Comparison of ENCODE assay signal across 10 cellular contexts in genomic region chr9:131675437-131676022, GRCh38.
DNase-seq lines count a peak whose midpoint lies in the region; ATAC-seq and TF ChIP-seq lines count a peak whose summit lies in the region.
"Had no signal": no experiment of that assay in that cellular context is flagged by ENCODE, and none has a peak within 500 bp of the region (broad histone marks: within the 10 kb centered on the region; RNA-seq: fewer than 3 reads in every experiment).

No MANE protein-coding gene starts in this region.

- intact Hi-C loops in left ventricle myocardium superior (cut with micrococcal nuclease) (loop anchor here (10.0 kb wide), 1 partner anchor 59 kb away; no protein-coding TSS in a partner anchor), aorta (cut with DNase I) (loop anchor here (5.0 kb wide), 5 partner anchors 33 to 68 kb away; no protein-coding TSS in a partner anchor)

- H3K27ac ChIP-seq in right atrium auricular region, result peak overlapping the region; percentile 90 to 93
- peak overlapping the region; percentile 66 for H3K27ac ChIP-seq in angular gyrus (ENCODE audit: low read depth, low read length)
- peak overlapping the region; percentile 80 to 89 for H3K27ac ChIP-seq in mucosa of rectum (ENCODE audit: low read depth in 2 of 2, low read length in 2 of 2)
- peak overlapping the region; percentile 76 to 96 for H3K27ac ChIP-seq in aorta (ENCODE audit: low read depth in 1 of 2, low read length in 2 of 2)

- H3K36me3 ChIP-seq in right atrium auricular region (no peaks in the 10 kb centered on the region), mucosa of rectum (ENCODE audit: control insufficient read depth in 2 of 2, insufficient read depth in 2 of 2, low read length in 2 of 2) (no peaks in the 10 kb centered on the region), aorta (ENCODE audit: control insufficient read depth in 1 of 2, insufficient read depth in 2 of 2, low read length in 1 of 2) (no peaks in the 10 kb centered on the region), BE2C (no peaks in the 10 kb centered on the region; the same call in 1 of the 2 replicates)

- WGBS in aorta, 2 donors, result 55 to 59% methylated on average over 6 of the region's 6 CpGs

- H3K9me3 ChIP-seq in right atrium auricular region, result no peaks in the 10 kb centered on the region
- no peaks in the 10 kb centered on the region for H3K9me3 ChIP-seq in mucosa of rectum (ENCODE audit: control insufficient read depth in 2 of 2, low read length in 2 of 2)
- H3K9me3 ChIP-seq in aorta (ENCODE audit: control insufficient read depth, low read length), result no peaks in the 10 kb centered on the region
- no peaks in the 10 kb centered on the region for H3K9me3 ChIP-seq in BE2C

- DNase-seq in right atrium auricular region (ENCODE audit: low spot score) (peak; percentile 46), left ventricle myocardium superior (no peak), aorta (no peak), BE2C (no peak)
- DNase-seq: NCI-H146, retina had no signal

- TF ChIP-seq CTCF in right atrium auricular region (IDR thresholded peaks at IDR 0.05) (no peak), BE2C (IDR thresholded peaks at IDR 0.05; ENCODE audit: low read depth, low read length) (no peak)

- no peaks in the 10 kb centered on the region for H3K27me3 ChIP-seq in right atrium auricular region
- H3K27me3 ChIP-seq in mucosa of rectum (ENCODE audit: control insufficient read depth in 2 of 2, insufficient read depth in 2 of 2, low read length in 2 of 2), result no peaks in the 10 kb centered on the region
- no peaks in the 10 kb centered on the region for H3K27me3 ChIP-seq in aorta (ENCODE audit: control insufficient read depth in 1 of 2, insufficient read depth in 2 of 2, low read length in 1 of 2)
- no peaks in the 10 kb centered on the region for H3K27me3 ChIP-seq in BE2C

- H3K4me3 ChIP-seq in right atrium auricular region (no peak overlapping the region), mucosa of rectum (ENCODE audit: low read length in 2 of 2) (peak overlapping the region in 1 of 2 donors; percentile 65), aorta (ENCODE audit: low read length in 2 of 2) (no peak overlapping the region), BE2C (ENCODE audit: low read depth, low read length) (no peak overlapping the region)

- H3K9ac ChIP-seq in mucosa of rectum (ENCODE audit: low read depth in 1 of 2, low read length in 2 of 2), result peak overlapping the region in 1 of 2 donors; percentile 61

- ATAC-seq in left ventricle myocardium superior, result no peak
- ATAC-seq in aorta (ENCODE audit: low FRiP score), result no peak
- no peak for ATAC-seq in GM18519 (IDR thresholded peaks at IDR 0.05; ENCODE audit: low FRiP score, unreplicated experiment)
- ATAC-seq in SK-N-SH treated with all-trans-retinoic acid at 6 μM for 48 hours, result no peak

- H3K4me1 ChIP-seq in right atrium auricular region (peaks cover 0 to 93% of the 10 kb centered on the region in 2 donors), mucosa of rectum (ENCODE audit: control insufficient read depth in 2 of 2, insufficient read depth in 2 of 2, low read length in 2 of 2) (peaks cover 28 to 32% of the 10 kb centered on the region in 2 donors), aorta (ENCODE audit: control insufficient read depth in 1 of 2, insufficient read depth in 2 of 2, low read length in 2 of 2) (peaks cover 0 to 12% of the 10 kb centered on the region in 2 donors), BE2C (peaks cover 14% of the 10 kb centered on the region)

TF ChIP-seq in SK-N-SH treated with all-trans-retinoic acid at 6 μM for 48 hours, 23 proteins besides CTCF, POLR2A, EP300 and RAD21:
- TF ChIP-seq ZFP3 (CRISPR knock-in tag; IDR thresholded peaks at IDR 0.05), result no peak
- no peak for TF ChIP-seq TOX (CRISPR knock-in tag; IDR thresholded peaks at IDR 0.05; ENCODE audit: borderline replicate concordance)
- TF ChIP-seq ZNF565 (CRISPR knock-in tag; conservative IDR thresholded peaks at IDR 0.05; ENCODE audit: low read depth), result no peak
- TF ChIP-seq GLIS3 (CRISPR knock-in tag; IDR thresholded peaks at IDR 0.05), result no peak
